ENCODE assay signal across 28 cellular contexts in the genomic region with DNA sequence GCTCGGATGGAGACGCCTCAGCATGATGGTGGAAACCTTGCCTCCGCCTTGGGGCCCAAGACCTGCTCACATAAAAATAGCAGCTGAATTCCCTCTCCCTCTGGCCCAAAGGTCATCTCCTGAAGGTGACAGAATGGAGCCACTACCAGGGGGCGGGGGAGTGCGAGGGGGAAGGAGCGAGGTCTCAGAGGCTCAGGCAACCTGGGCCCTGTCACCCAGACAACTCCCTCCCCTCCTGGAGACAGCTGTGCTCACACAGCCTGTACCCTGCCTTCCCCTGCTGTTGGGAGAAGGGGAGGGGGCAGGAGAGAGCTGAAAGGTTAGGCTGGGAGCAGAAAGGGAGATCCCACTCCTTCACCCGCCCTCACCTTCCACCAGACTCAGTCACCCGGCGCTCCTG.
DNase-seq lines count a peak whose midpoint lies in the region; ATAC-seq, FAIRE-seq and TF ChIP-seq lines count a peak whose summit lies in the region.
"Had no signal": no experiment of that assay in that cellular context is flagged by ENCODE, and none has a peak within 500 bp of the region (broad histone marks: within the 10 kb centered on the region; RNA-seq: fewer than 3 reads in every experiment).

No MANE protein-coding gene starts in this region.

- H3K4me2 ChIP-seq in BLaER1: peak overlapping the region; percentile 45
- no peak overlapping the region for H3K4me2 ChIP-seq in GM23338

- no peaks in the 10 kb centered on the region for H3K27me3 ChIP-seq in BLaER1
- H3K27me3 ChIP-seq in GM23338 (ENCODE audit: insufficient read depth): no peaks in the 10 kb centered on the region
- no peaks in the 10 kb centered on the region for H3K27me3 ChIP-seq in cardiac muscle cell
- H3K27me3 ChIP-seq: esophagus squamous epithelium, gastrocnemius medialis, suprapubic skin had no signal

- no peaks in the 10 kb centered on the region; the same call in 1 of the 3 replicates for H3K9me3 Mint-ChIP-seq in GM23338
- no peaks in the 10 kb centered on the region for H3K9me3 Mint-ChIP-seq in nephron progenitor cell
- H3K9me3 Mint-ChIP-seq: activated CD4-positive, alpha-beta T cell treated with anti-CD3 and anti-CD28 coated beads, Interleukin-2, amount 10 ng/mL, durations not matched to agents 7 days and 5 days; activated naive CD4-positive, alpha-beta T cell treated with anti-CD3 and anti-CD28 coated beads for 36 hours; CD8-positive, alpha-beta T cell; IgD-negative memory B cell; memory B cell; stimulated activated memory B cell treated with anti-CD40 and anti-IgM and Interleukin-4, amounts not matched to agents 10 μg/mL and 1 μg/mL and 100 μg/mL, for 72 hours; T-helper 2 cell treated with Interferon-gamma antibody and Interleukin-4, amounts not matched to agents 5 μg/mL and 100 μg/mL, for 36 hours had no signal

- no peaks in the 10 kb centered on the region for H3K9me2 ChIP-seq in GM23338 (ENCODE audit: insufficient read depth)

- TF ChIP-seq POLR2A in GM12891 (IDR thresholded peaks at IDR 0.05; ENCODE audit: low read depth, low read length) (no peak), erythroblast (IDR thresholded peaks at IDR 0.05; ENCODE audit: low read length) (no peak)

- H3K36me3 Mint-ChIP-seq in GM23338 (ENCODE audit: low read depth): no peaks in the 10 kb centered on the region
- no peaks in the 10 kb centered on the region for H3K36me3 Mint-ChIP-seq in nephron progenitor cell (ENCODE audit: low read depth)
- H3K36me3 Mint-ChIP-seq: CD8-positive, alpha-beta T cell had no signal

- peaks cover 22% of the 10 kb centered on the region for H3K27me3 Mint-ChIP-seq in GM23338 (ENCODE audit: insufficient read depth, low read depth, poor library complexity)
- peaks cover 6% of the 10 kb centered on the region for H3K27me3 Mint-ChIP-seq in nephron progenitor cell (ENCODE audit: low read depth, poor library complexity)
- H3K27me3 Mint-ChIP-seq: activated CD4-positive, alpha-beta T cell treated with anti-CD3 and anti-CD28 coated beads, Interleukin-2, amount 10 ng/mL, durations not matched to agents 7 days and 5 days; IgD-negative memory B cell; memory B cell; stimulated activated memory B cell treated with anti-CD40 and anti-IgM and Interleukin-4, amounts not matched to agents 10 μg/mL and 1 μg/mL and 100 μg/mL, for 72 hours had no signal

- no peak overlapping the region for H3K27ac Mint-ChIP-seq in GM23338
- H3K27ac Mint-ChIP-seq in nephron progenitor cell: no peak overlapping the region
- H3K27ac Mint-ChIP-seq: activated CD4-positive, alpha-beta T cell treated with anti-CD3 and anti-CD28 coated beads, Interleukin-2, amount 10 ng/mL, durations not matched to agents 7 days and 5 days; activated naive CD4-positive, alpha-beta T cell treated with anti-CD3 and anti-CD28 coated beads for 36 hours; CD8-positive, alpha-beta T cell; IgD-negative memory B cell; memory B cell; stimulated activated memory B cell treated with anti-CD40 and anti-IgM and Interleukin-4, amounts not matched to agents 10 μg/mL and 1 μg/mL and 100 μg/mL, for 72 hours; T-helper 2 cell treated with Interferon-gamma antibody and Interleukin-4, amounts not matched to agents 5 μg/mL and 100 μg/mL, for 36 hours had no signal

- peaks cover 74% of the 10 kb centered on the region for H3K4me1 ChIP-seq in BLaER1
- peaks cover under 1% of the 10 kb centered on the region; the same call in 1 of the 2 replicates for H3K4me1 ChIP-seq in GM23338 (ENCODE audit: insufficient read depth)
- peaks cover 70% of the 10 kb centered on the region for H3K4me1 ChIP-seq in cardiac muscle cell (ENCODE audit: low read depth)

- H3K36me3 ChIP-seq in BLaER1: no peaks in the 10 kb centered on the region
- no peaks in the 10 kb centered on the region for H3K36me3 ChIP-seq in GM23338 (ENCODE audit: insufficient read depth)
- no peaks in the 10 kb centered on the region for H3K36me3 ChIP-seq in cardiac muscle cell
- H3K36me3 ChIP-seq: esophagus squamous epithelium, gastrocnemius medialis, suprapubic skin had no signal

- no peak overlapping the region for H3K4me3 Mint-ChIP-seq in GM23338
- no peak overlapping the region for H3K4me3 Mint-ChIP-seq in nephron progenitor cell
- H3K4me3 Mint-ChIP-seq: activated CD4-positive, alpha-beta T cell treated with anti-CD3 and anti-CD28 coated beads, Interleukin-2, amount 10 ng/mL, durations not matched to agents 7 days and 5 days; activated naive CD4-positive, alpha-beta T cell treated with anti-CD3 and anti-CD28 coated beads for 36 hours; CD8-positive, alpha-beta T cell; memory B cell; stimulated activated memory B cell treated with anti-CD40 and anti-IgM and Interleukin-4, amounts not matched to agents 10 μg/mL and 1 μg/mL and 100 μg/mL, for 72 hours; T-helper 2 cell treated with Interferon-gamma antibody and Interleukin-4, amounts not matched to agents 5 μg/mL and 100 μg/mL, for 36 hours had no signal

- peak; percentile 37 for ATAC-seq in GM23338
- ATAC-seq: CD8-positive, alpha-beta T cell; gastrocnemius medialis; SK-N-SH treated with all-trans-retinoic acid at 6 μM for 48 hours; stimulated activated memory B cell treated with anti-CD40 and anti-IgM and Interleukin-4, amounts not matched to agents 10 μg/mL and 1 μg/mL and 100 μg/mL, for 72 hours had no signal

- H3K27ac ChIP-seq in BLaER1 (no peak overlapping the region), GM23338 (ENCODE audit: low read depth) (no peak overlapping the region), cardiac muscle cell (peak overlapping the region; percentile 87)
- H3K27ac ChIP-seq: esophagus squamous epithelium, suprapubic skin, VCaP had no signal

- no peak overlapping the region for H2AFZ ChIP-seq in GM23338

- H3K4me1 Mint-ChIP-seq in GM23338 (peaks cover 29% of the 10 kb centered on the region), nephron progenitor cell (peaks cover 63% of the 10 kb centered on the region)
- H3K4me1 Mint-ChIP-seq: activated CD4-positive, alpha-beta T cell treated with anti-CD3 and anti-CD28 coated beads, Interleukin-2, amount 10 ng/mL, durations not matched to agents 7 days and 5 days had no signal

- H3K79me2 ChIP-seq in GM23338 (replicated peaks; ENCODE audit: insufficient read depth): no peaks in the 10 kb centered on the region

- no peaks in the 10 kb centered on the region for H3K9me3 ChIP-seq in BLaER1
- H3K9me3 ChIP-seq in cardiac muscle cell (ENCODE audit: low read depth): no peaks in the 10 kb centered on the region
- H3K9me3 ChIP-seq: esophagus squamous epithelium, gastrocnemius medialis, suprapubic skin had no signal

- no peaks in the 10 kb centered on the region for H3F3A ChIP-seq in GM23338 (replicated peaks; ENCODE audit: low read depth)

- H4K20me1 ChIP-seq in BLaER1 (peaks cover 9% of the 10 kb centered on the region; the same call in 1 of the 2 replicates), GM23338 (replicated peaks; ENCODE audit: insufficient read depth) (no peaks in the 10 kb centered on the region)

- FAIRE-seq in GM12891 (lab: Jason Lieb, UNC): no peak
- FAIRE-seq: bronchial epithelial cell, keratinocyte had no signal

- no peak overlapping the region for H3K9ac ChIP-seq in BLaER1

- TF ChIP-seq CTCF in GM23338 (conservative IDR thresholded peaks at IDR 0.05; ENCODE audit: low read depth in 2 of 2) (no peak), cardiac muscle cell (IDR thresholded peaks at IDR 0.05; ENCODE audit: low read depth, low read length) (no peak), nephron progenitor cell (IDR thresholded peaks at IDR 0.05) (no peak)

- H3K4me3 ChIP-seq in BLaER1 (no peak overlapping the region), GM23338 (no peak overlapping the region), cardiac muscle cell (no peak overlapping the region)
- H3K4me3 ChIP-seq: esophagus squamous epithelium, gastrocnemius medialis, suprapubic skin had no signal

- DNase-seq in GM23338 (ENCODE audit: low spot score) (no peak), cardiac muscle cell (ENCODE audit: low read depth in 1 of 2, low spot score in 1 of 2) (peak in 1 of 2 donors; percentile 94), nephron progenitor cell (peak; percentile 29), medulla oblongata (ENCODE audit: extremely low spot score) (no peak), GM12891 (ENCODE audit: insufficient read length, low spot score) (no peak), erythroblast (lab: John Stamatoyannopoulos, UW) (no peak)
- DNase-seq: activated CD4-positive, alpha-beta T cell treated with anti-CD3 and anti-CD28 coated beads, Interleukin-2, amount 10 ng/mL, durations not matched to agents 7 days and 5 days; activated naive CD4-positive, alpha-beta T cell treated with anti-CD3 and anti-CD28 coated beads for 36 hours; CD8-positive, alpha-beta T cell; cortex of kidney; esophagus squamous epithelium; gastrocnemius medialis; GF-D8; NCI-H1092 treated with DMSO at 0.1 percent for 48 hours; NCI-H2171 treated with DMSO at 0.1 percent for 48 hours; retina; RPMI8226; stimulated activated CD4-positive, alpha-beta T cell treated with anti-CD3 and anti-CD28 coated beads, Interleukin-4, amount 100 ng/mL, for 1 hour had no signal

TF ChIP-seq in GM23338, 12 proteins besides CTCF, POLR2A, EP300 and RAD21 (continues in another document):
- TF ChIP-seq STAT1 (IDR thresholded peaks at IDR 0.05; ENCODE audit: unreplicated experiment) (no peak), JUNB (IDR thresholded peaks at IDR 0.05; ENCODE audit: unreplicated experiment) (no peak), ETS1 (IDR thresholded peaks at IDR 0.05) (no peak), CREB1 (CRISPR knock-in tag; IDR thresholded peaks at IDR 0.05; ENCODE audit: low read depth) (no peak)

TF ChIP-seq in GM12891, 5 proteins besides CTCF, POLR2A, EP300 and RAD21:
- TF ChIP-seq PAX5 (IDR thresholded peaks at IDR 0.05; ENCODE audit: insufficient read depth, low read length, severe bottlenecking) (no peak), SPI1 (IDR thresholded peaks at IDR 0.05; ENCODE audit: low read depth, low read length) (no peak), TAF1 (IDR thresholded peaks at IDR 0.05; ENCODE audit: low read depth, low read length) (no peak), POLR2AphosphoS5 (IDR thresholded peaks at IDR 0.05; ENCODE audit: low read depth, low read length) (no peak), POU2F2 (IDR thresholded peaks at IDR 0.05; ENCODE audit: low read depth, low read length) (no peak)
